2 cellular contexts compared by ENCODE assay signal in genomic region chr2:24197213-24197612, GRCh38. TPM values are rescaled to one million over a fixed set of nuclear protein-coding genes. Genes with fewer than 3 reads are reported as not detected.
"Had no signal": no experiment of that assay in that cellular context is flagged by ENCODE, and none has a peak within 500 bp of the region (broad histone marks: within the 10 kb centered on the region; RNA-seq: fewer than 3 reads in every experiment).

No MANE protein-coding gene starts in this region.

RNA-seq across cellular contexts. Expression of gene FAM228A, which starts 22.4 kb away (rescaled TPM):
- total RNA-seq: G401, GM12878 had no signal
